In genomic region chr14:50741571-50741970, GRCh38 we compare ENCODE assay signal across 2 cellular contexts.
A peak's percentile ranks its signal among the peaks of the same experiment; 100 is the strongest.
TF ChIP-seq lines count a peak whose summit lies in the region.

No MANE protein-coding gene starts in this region.

TF ChIP-seq in HepG2, 621 proteins besides CTCF, POLR2A, EP300 and RAD21 (continued from another document):
- TF ChIP-seq ZNF646 (CRISPR knock-in tag; IDR thresholded peaks at IDR 0.05) (no peak), POLR2AphosphoS5 (IDR thresholded peaks at IDR 0.05; ENCODE audit: low read depth, low read length) (no peak), ZNF563 (CRISPR knock-in tag; IDR thresholded peaks at IDR 0.05) (no peak), ZNF792 (CRISPR knock-in tag; IDR thresholded peaks at IDR 0.05) (no peak), RFXANK (CRISPR knock-in tag; IDR thresholded peaks at IDR 0.05) (no peak), ZNF12 (CRISPR knock-in tag; IDR thresholded peaks at IDR 0.05) (no peak), ZNF326 (CRISPR knock-in tag; IDR thresholded peaks at IDR 0.05; ENCODE audit: borderline replicate concordance) (no peak)
TF ChIP-seq in HepG2: peak in this region for 2.

TF ChIP-seq in SK-N-SH, 30 proteins besides CTCF, POLR2A, EP300 and RAD21 (continued from another document):
- no peak for TF ChIP-seq REST (IDR thresholded peaks at IDR 0.05; ENCODE audit: low read depth, low read length)
- peak; percentile 32; the same call in 1 of the 2 replicates for TF ChIP-seq FOSL2 (IDR thresholded peaks at IDR 0.05; ENCODE audit: borderline replicate concordance, low read depth)
